ENCODE assay signal across 8 cellular contexts in genomic region chr17:30095507-30096244, GRCh38. TPM values are rescaled to one million over a fixed set of nuclear protein-coding genes. Genes with fewer than 3 reads are reported as not detected.
A peak's percentile ranks its signal among the peaks of the same experiment; 100 is the strongest.
DNase-seq lines count a peak whose midpoint lies in the region; ATAC-seq and TF ChIP-seq lines count a peak whose summit lies in the region.

No MANE protein-coding gene starts in this region.

- H3K79me2 ChIP-seq in PC-9 (ENCODE audit: low read depth) = no peaks in the 10 kb centered on the region

- BruUV-seq in PC-9 (replicated peaks; lab: Mats Ljungman, UMichigan) = no TSS peak

- no peaks in the 10 kb centered on the region for H3K9me2 ChIP-seq in PC-9 (ENCODE audit: insufficient read depth)

- no peak overlapping the region for H3K27ac ChIP-seq in PC-9
- H3K27ac ChIP-seq in epithelial cell of prostate = no peak overlapping the region

- no peaks in the 10 kb centered on the region for H3K9me3 ChIP-seq in HAP-1
- H3K9me3 ChIP-seq in PC-9 (ENCODE audit: insufficient read depth, low read depth) = no peaks in the 10 kb centered on the region

- in situ Hi-C loops in Caki2 (cut with HindIII; ENCODE audit: low pct_unique_long_range_greater_than_20kb, low sequenced_read_pairs) = no loop called here
- in situ Hi-C loops in HAP-1 (cut with MboI; ENCODE audit: low sequenced_read_pairs) = loop anchor here (25.0 kb wide), 1 partner anchor 458 kb away; no protein-coding TSS in a partner anchor

- ATAC-seq in omental fat pad (ENCODE audit: low FRiP score) (peak; percentile 38), HG02763 (IDR thresholded peaks at IDR 0.05; ENCODE audit: unreplicated experiment) (no peak)

- no peak overlapping the region for H3K4me3 ChIP-seq in HAP-1
- no peak overlapping the region for H3K4me3 ChIP-seq in PC-9

- no peaks in the 10 kb centered on the region for H3K4me1 ChIP-seq in HAP-1
- H3K4me1 ChIP-seq in PC-9 (replicated peaks; ENCODE audit: insufficient read depth) = no peaks in the 10 kb centered on the region

- CTCF ChIA-PET in PC-9 (lab: Charles Lee) = interaction anchor here (0.6 to 0.8 kb wide), 3 partner anchors 10 to 516 kb away, joined by 3 read pairs; no protein-coding TSS in a partner anchor

- DNase-seq in Caki2 (ENCODE audit: low read depth) (peak; percentile 80), HAP-1 (ENCODE audit: low spot score in 2 of 2) (peak; percentile 46 to 74), PC-9 (peak; percentile 33 to 54), epithelial cell of prostate (ENCODE audit: low read depth, low spot score) (peak; percentile 18), omental fat pad (ENCODE audit: low spot score) (no peak), globus pallidus (ENCODE audit: low spot score) (no peak), GM19240 (ENCODE audit: insufficient read length, low spot score) (no peak)

- H3K4me2 ChIP-seq in PC-9 = no peak overlapping the region

- H3F3A ChIP-seq in PC-9 (ENCODE audit: insufficient read depth, low read depth) = peaks cover 3% of the 10 kb centered on the region; the same call in 1 of the 2 replicates

- H3K27me3 ChIP-seq in HAP-1 (ENCODE audit: low read depth) = 0 out of 2 replicates have a peak, but pooled peaks cover 3% of the 10 kb centered on the region
- 0 out of 2 replicates have a peak, but pooled peaks cover 5% of the 10 kb centered on the region for H3K27me3 ChIP-seq in PC-9 (ENCODE audit: insufficient read depth, low read depth)

- intact Hi-C loops in PC-9 (cut with micrococcal nuclease; ENCODE audit: unreplicated experiment) = no loop called here

- H2AFZ ChIP-seq in PC-9 = no peak overlapping the region

- TF ChIP-seq CTCF in PC-9 (conservative IDR thresholded peaks at IDR 0.05) (peak; percentile 62), omental fat pad (IDR thresholded peaks at IDR 0.05) (no peak)

- POLR2A ChIA-PET in PC-9 (lab: Charles Lee; ENCODE audit: unreplicated experiment) = interaction anchor here (1.0 kb wide), 1 partner anchor 18 kb away, joined by 3 read pairs; no protein-coding TSS in a partner anchor

- H4K20me1 ChIP-seq in PC-9 (ENCODE audit: insufficient read depth) = no peaks in the 10 kb centered on the region

- H3K36me3 ChIP-seq in HAP-1 (replicated peaks) (no peaks in the 10 kb centered on the region), PC-9 (ENCODE audit: low read depth) (no peaks in the 10 kb centered on the region)

RNA-seq across cellular contexts. Expression of gene NSRP1, which starts 20.9 kb away (rescaled TPM):
- 0.67 and 1.9 TPM in 2 replicates for total RNA-seq in Caki2 (2014; rRNA removed; shearing (Covaris generic); ENCODE audit: low replicate concordance)
- 34.3 and 37.9 TPM in 2 replicates for total RNA-seq in PC-9 (2021)
- total RNA-seq in omental fat pad = 10 to 100 TPM; 17.4 to 35.2 (median 25.1) TPM

Comparison
In these comparisons a context has a peak if more than half of its experiments do, and no peak if none do; other contexts are left out.
1. DNase-seq: peak in Caki2 (single experiment), HAP-1 (2 of 2), PC-9 (2 of 2) and epithelial cell of prostate (single experiment); none in omental fat pad (single experiment), globus pallidus (single experiment) and GM19240 (single experiment).